8 cellular contexts compared by ENCODE assay signal in genomic region chr15:27017168-27017809, GRCh38. TPM values are rescaled to one million over a fixed set of nuclear protein-coding genes. Genes with fewer than 3 reads are reported as not detected.
DNase-seq lines count a peak whose midpoint lies in the region; ATAC-seq, FAIRE-seq and TF ChIP-seq lines count a peak whose summit lies in the region.

No MANE protein-coding gene starts in this region.

- H3K9me3 ChIP-seq in PC-3 (ENCODE audit: low read length) = peaks cover 9% of the 10 kb centered on the region

- no peak overlapping the region for H3K4me2 ChIP-seq in PC-3 (ENCODE audit: low read length)

- no peaks in the 10 kb centered on the region for H3K4me1 ChIP-seq in PC-3 (ENCODE audit: insufficient read depth, low read length)

- no TSS peak for BruUV-seq in PC-3 (replicated peaks; lab: Mats Ljungman, UMichigan)

- H3F3A ChIP-seq in PC-3 (ENCODE audit: low read length, unreplicated experiment) = no peaks in the 10 kb centered on the region

- no peak for TF ChIP-seq POLR2A in GM12891 (IDR thresholded peaks at IDR 0.05; ENCODE audit: low read depth, low read length)

- no peaks in the 10 kb centered on the region for H3K9me2 ChIP-seq in PC-3 (replicated peaks; ENCODE audit: low read length)

- FAIRE-seq in GM12891 (lab: Jason Lieb, UNC) = peak; percentile 62

- no peaks in the 10 kb centered on the region for H3K79me2 ChIP-seq in PC-3 (ENCODE audit: low read length)

- CTCF ChIA-PET in PC-3 (lab: Charles Lee) = no interaction called here

- H3K27me3 ChIP-seq in PC-3 (ENCODE audit: low read length) = no peaks in the 10 kb centered on the region

- H3K36me3 ChIP-seq in PC-3 (ENCODE audit: low read depth, low read length) = no peaks in the 10 kb centered on the region

- H2AFZ ChIP-seq in PC-3 (ENCODE audit: low read length) = no peak overlapping the region

- H3K9ac ChIP-seq in PC-3 (ENCODE audit: low read length) = no peak overlapping the region

- no peaks in the 10 kb centered on the region for H4K20me1 ChIP-seq in PC-3 (ENCODE audit: low read length)

- ATAC-seq in PC-3 (peak; percentile 73), GM21737 (IDR thresholded peaks at IDR 0.05; ENCODE audit: unreplicated experiment) (no peak)

- DNase-seq in AG10803 (ENCODE audit: low read depth) (peak; percentile 77), GM12891 (ENCODE audit: insufficient read length, low spot score) (peak; percentile 49), Kasumi-1 (lab: John Stamatoyannopoulos, UW) (peak; percentile 44 to 62), PC-3 (peak; percentile 70), dermis blood vessel endothelial cell (peak; percentile 48), medulla oblongata (ENCODE audit: extremely low spot score) (peak; percentile 84), HPDE6-E6E7 (ENCODE audit: extremely low spot score) (no peak)

- POLR2A ChIA-PET in PC-3 (lab: Charles Lee; ENCODE audit: unreplicated experiment) = no interaction called here

- TF ChIP-seq CTCF in AG10803 (conservative IDR thresholded peaks at IDR 0.05; ENCODE audit: low read length) (peak; percentile 98), PC-3 (conservative IDR thresholded peaks at IDR 0.05; ENCODE audit: low read depth, low read length) (peak; percentile 80)

- no peak overlapping the region for H3K27ac ChIP-seq in PC-3 (ENCODE audit: low read length)

- H3K4me3 ChIP-seq in AG10803 (ENCODE audit: low read length) = no peak overlapping the region
- H3K4me3 ChIP-seq in PC-3 (ENCODE audit: low read length) = no peak overlapping the region

- intact Hi-C loops in PC-3 (cut with micrococcal nuclease) = no loop called here

TF ChIP-seq in GM12891, 5 proteins besides CTCF, POLR2A, EP300 and RAD21:
- no peak for TF ChIP-seq SPI1 (IDR thresholded peaks at IDR 0.05; ENCODE audit: low read depth, low read length)
- no peak for TF ChIP-seq PAX5 (IDR thresholded peaks at IDR 0.05; ENCODE audit: insufficient read depth, low read length, severe bottlenecking)
- no peak for TF ChIP-seq POU2F2 (IDR thresholded peaks at IDR 0.05; ENCODE audit: low read depth, low read length)
- no peak for TF ChIP-seq POLR2AphosphoS5 (IDR thresholded peaks at IDR 0.05; ENCODE audit: low read depth, low read length)
- no peak for TF ChIP-seq TAF1 (IDR thresholded peaks at IDR 0.05; ENCODE audit: low read depth, low read length)

RNA-seq across cellular contexts. Expression of gene GABRG3, which starts 46.3 kb away (rescaled TPM):
- not detected for polyA plus RNA-seq in GM12891 (2012; ENCODE audit: low read depth, missing spikeins)
- total RNA-seq in PC-3 (2014; rRNA removed) = 0.11 and 2.0 TPM in 2 replicates
- not detected in 2 replicates for total RNA-seq in dermis blood vessel endothelial cell
